Comparison of ENCODE assay signal across 8 cellular contexts in the genomic region with DNA sequence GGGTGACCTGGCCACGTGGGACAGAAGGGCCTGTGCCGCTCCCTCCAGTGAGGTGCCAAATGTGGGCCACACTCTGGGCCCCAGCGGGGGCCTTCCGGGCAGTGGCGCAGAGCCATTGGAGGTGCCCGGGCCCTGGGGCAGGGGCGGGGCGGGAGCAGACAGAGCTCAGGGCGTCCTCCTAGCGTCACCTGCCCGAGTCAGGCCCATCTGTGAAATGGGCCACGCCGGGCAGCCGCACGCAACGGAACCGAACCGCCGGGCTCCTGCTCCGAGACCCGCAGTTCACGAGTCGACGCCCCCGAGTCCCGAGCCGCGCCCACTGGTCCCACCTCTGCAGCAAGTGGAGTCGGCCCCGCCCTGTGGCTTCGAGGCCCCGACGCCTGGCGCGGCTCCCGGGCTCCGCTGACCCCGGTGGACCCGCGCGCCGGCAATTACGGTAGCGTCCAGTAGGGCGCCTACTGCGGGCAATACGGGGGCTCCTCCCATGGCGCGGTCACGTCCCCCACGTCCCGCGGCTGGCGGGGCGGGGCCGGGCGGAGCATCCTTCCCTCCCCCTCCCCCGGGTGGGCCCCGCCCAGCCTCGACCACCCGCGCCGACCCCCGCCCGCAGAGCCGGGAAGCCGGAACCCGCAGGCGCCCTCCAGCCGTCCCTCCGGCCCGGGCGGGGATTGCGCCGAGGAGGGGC. TPM values are rescaled to one million over a fixed set of nuclear protein-coding genes. Genes with fewer than 3 reads are reported as not detected.
A peak's percentile ranks its signal among the peaks of the same experiment; 100 is the strongest.
DNase-seq lines count a peak whose midpoint lies in the region; ATAC-seq, FAIRE-seq and TF ChIP-seq lines count a peak whose summit lies in the region.

No MANE protein-coding gene starts in this region.

- H3K27ac ChIP-seq in BLaER1 = peak overlapping the region; percentile 80
- H3K27ac ChIP-seq in KMS-11 = no peak overlapping the region
- H3K27ac ChIP-seq in endothelial cell of umbilical vein (ENCODE audit: insufficient read depth, low read depth, low read length) = peak overlapping the region; percentile 55
- no peak overlapping the region for H3K27ac ChIP-seq in mesenchymal stem cell (ENCODE audit: low read length, poor library complexity, severe bottlenecking)
- H3K27ac ChIP-seq in WERI-Rb-1 = no peak overlapping the region

- WGBS in mesenchymal stem cell = 19% methylated on average over 43 of the region's 75 CpGs

- POLR2A ChIA-PET in activated CD8-positive, alpha-beta T cell treated with anti-CD3 and anti-CD28 coated beads for 36 hours (lab: Charles Lee) = interaction anchor here (1.0 to 1.4 kb wide), 4 partner anchors 10 to 127 kb away, joined by 3 to 4 read pairs (median 3); no protein-coding TSS in a partner anchor
- POLR2A ChIA-PET in endothelial cell of umbilical vein (lab: Charles Lee) = no interaction called here

- peak overlapping the region; percentile 92 for H3K4me3 Mint-ChIP-seq in activated CD8-positive, alpha-beta T cell treated with anti-CD3 and anti-CD28 coated beads for 36 hours

- peak; percentile 44 for TF ChIP-seq POLR2A in endothelial cell of umbilical vein (IDR thresholded peaks at IDR 0.05; ENCODE audit: low read depth, low read length)

- no peak overlapping the region for H2AK5ac ChIP-seq in mesenchymal stem cell (ENCODE audit: low read length, severe bottlenecking)

- H3K79me2 ChIP-seq in KMS-11 (ENCODE audit: insufficient read depth, low read depth) = no peaks in the 10 kb centered on the region
- H3K79me2 ChIP-seq in endothelial cell of umbilical vein (ENCODE audit: control insufficient read depth, insufficient read depth, low read length) = peaks cover 64% of the 10 kb centered on the region

- CTCF ChIA-PET in activated CD8-positive, alpha-beta T cell treated with anti-CD3 and anti-CD28 coated beads for 36 hours (lab: Charles Lee) = interaction anchor here (1.5 kb wide), 1 partner anchor 10 kb away, joined by 4 read pairs; no protein-coding TSS in a partner anchor
- CTCF ChIA-PET in endothelial cell of umbilical vein (lab: Charles Lee) = interaction anchor here (1.0 to 8.8 kb wide), 5 partner anchors 11 to 200 kb away, joined by 3 to 104 read pairs (median 4); no protein-coding TSS in a partner anchor

- H3K4me1 Mint-ChIP-seq in activated CD8-positive, alpha-beta T cell treated with anti-CD3 and anti-CD28 coated beads for 36 hours (ENCODE audit: low read depth) = peaks cover 9% of the 10 kb centered on the region

- peak overlapping the region; percentile 92 to 93 for H3K4ac ChIP-seq in mesenchymal stem cell (ENCODE audit: low read depth in 1 of 2, low read length in 2 of 2)

- peak overlapping the region; percentile 74 for H2BK5ac ChIP-seq in mesenchymal stem cell (ENCODE audit: low read depth, low read length, poor library complexity, severe bottlenecking)

- H3K4me1 ChIP-seq in BLaER1 (peaks cover 87% of the 10 kb centered on the region), KMS-11 (ENCODE audit: low read depth, poor library complexity, severe bottlenecking) (peaks cover 6% of the 10 kb centered on the region), endothelial cell of umbilical vein (ENCODE audit: control insufficient read depth, extremely low read depth, insufficient read depth, low read length) (peaks cover 21% of the 10 kb centered on the region), mesenchymal stem cell (ENCODE audit: control insufficient read depth, insufficient read depth, low read depth, low read length) (peaks cover 81% of the 10 kb centered on the region)

- peak overlapping the region; percentile 99 for H3K4me2 ChIP-seq in BLaER1
- H3K4me2 ChIP-seq in KMS-11 = peak overlapping the region; percentile 46; the same call in 1 of the 2 replicates
- H3K4me2 ChIP-seq in endothelial cell of umbilical vein (ENCODE audit: insufficient read depth, low read length) = peak overlapping the region; percentile 84
- H3K4me2 ChIP-seq in mesenchymal stem cell (ENCODE audit: low read length, poor library complexity, severe bottlenecking) = peak overlapping the region; percentile 95

- H3K36me3 ChIP-seq in BLaER1 = peaks cover 3% of the 10 kb centered on the region; the same call in 1 of the 2 replicates
- no peaks in the 10 kb centered on the region for H3K36me3 ChIP-seq in KMS-11 (ENCODE audit: insufficient read depth)
- H3K36me3 ChIP-seq in endothelial cell of umbilical vein (ENCODE audit: control insufficient read depth in 2 of 2, extremely low read depth in 1 of 2, insufficient read depth in 2 of 2, low read length in 2 of 2) = peaks cover 0 to 4% of the 10 kb centered on the region in 2 experiments
- H3K36me3 ChIP-seq in mesenchymal stem cell (ENCODE audit: control insufficient read depth in 1 of 2, insufficient read depth in 2 of 2, low read depth in 1 of 2, low read length in 2 of 2) = peaks cover 0 to 18% of the 10 kb centered on the region in 2 experiments
- no peaks in the 10 kb centered on the region; the same call in 1 of the 2 replicates for H3K36me3 ChIP-seq in WERI-Rb-1

- peak overlapping the region; percentile 44; the same call in 1 of the 2 replicates for H2AFZ ChIP-seq in KMS-11 (ENCODE audit: low read depth)
- H2AFZ ChIP-seq in endothelial cell of umbilical vein (ENCODE audit: low read depth, low read length) = no peak overlapping the region
- H2AFZ ChIP-seq in mesenchymal stem cell (ENCODE audit: low read depth, low read length) = no peak overlapping the region

- no peaks in the 10 kb centered on the region for H3K9me1 ChIP-seq in endothelial cell of umbilical vein (replicated peaks; ENCODE audit: control insufficient read depth, extremely low read depth, insufficient read depth, low read length)

- H3K14ac ChIP-seq in mesenchymal stem cell (ENCODE audit: low read length in 2 of 2) = peak overlapping the region in 1 of 2 experiments; percentile 84

- dilution Hi-C loops in endothelial cell of umbilical vein (cut with MboI; ENCODE audit: extremely low pct_ligation_motif_present, low sequenced_read_pairs) = no loop called here

- H3K27me3 Mint-ChIP-seq in activated CD8-positive, alpha-beta T cell treated with anti-CD3 and anti-CD28 coated beads for 36 hours = no peaks in the 10 kb centered on the region

- peak; percentile 83 for DNase-seq in activated CD8-positive, alpha-beta T cell treated with anti-CD3 and anti-CD28 coated beads for 36 hours
- DNase-seq in endothelial cell of umbilical vein (ENCODE audit: low read depth, low spot score) = peak; percentile 75
- peak; percentile 85 for DNase-seq in mesenchymal stem cell
- peak; percentile 67 for DNase-seq in stromal cell of bone marrow (ENCODE audit: low read depth)
- DNase-seq in WERI-Rb-1 = no peak

- peaks cover 10% of the 10 kb centered on the region for H3K36me3 Mint-ChIP-seq in activated CD8-positive, alpha-beta T cell treated with anti-CD3 and anti-CD28 coated beads for 36 hours (ENCODE audit: low read depth)

- H3K9ac ChIP-seq in BLaER1 = peak overlapping the region; percentile 84
- H3K9ac ChIP-seq in KMS-11 = no peak overlapping the region
- H3K9ac ChIP-seq in endothelial cell of umbilical vein (replicated peaks; ENCODE audit: extremely low read depth, insufficient read depth, low read length) = peak overlapping the region; percentile 52
- H3K9ac ChIP-seq in mesenchymal stem cell (ENCODE audit: low read length) = peak overlapping the region; percentile 85

- H4K20me1 ChIP-seq in BLaER1 = peaks cover 66% of the 10 kb centered on the region
- no peaks in the 10 kb centered on the region for H4K20me1 ChIP-seq in KMS-11 (ENCODE audit: insufficient read depth)
- no peaks in the 10 kb centered on the region for H4K20me1 ChIP-seq in endothelial cell of umbilical vein (replicated peaks; ENCODE audit: control insufficient read depth, extremely low read depth, insufficient read depth, low read length)

- H4K91ac ChIP-seq in mesenchymal stem cell (ENCODE audit: low read length) = peak overlapping the region; percentile 44

- BruUV-seq in endothelial cell of umbilical vein (replicated peaks; lab: Mats Ljungman, UMichigan) = no TSS peak

- H3K9me3 ChIP-seq in BLaER1 (no peaks in the 10 kb centered on the region), endothelial cell of umbilical vein (replicated peaks; ENCODE audit: control insufficient read depth, insufficient read depth, low read length) (no peaks in the 10 kb centered on the region), mesenchymal stem cell (ENCODE audit: control insufficient read depth, low read length) (no peaks in the 10 kb centered on the region), WERI-Rb-1 (ENCODE audit: severe bottlenecking) (peaks cover 8% of the 10 kb centered on the region)

- peak overlapping the region; percentile 88 for H2BK120ac ChIP-seq in mesenchymal stem cell (ENCODE audit: low read depth, low read length)

- H3K27ac Mint-ChIP-seq in activated CD8-positive, alpha-beta T cell treated with anti-CD3 and anti-CD28 coated beads for 36 hours = no peak overlapping the region

- peak overlapping the region; percentile 59 for H4K8ac ChIP-seq in mesenchymal stem cell (ENCODE audit: low read length)

- H3K9me3 Mint-ChIP-seq in activated CD8-positive, alpha-beta T cell treated with anti-CD3 and anti-CD28 coated beads for 36 hours = no peaks in the 10 kb centered on the region

- peaks cover 3% of the 10 kb centered on the region for H3K79me1 ChIP-seq in mesenchymal stem cell (replicated peaks; ENCODE audit: low read length, poor library complexity, severe bottlenecking)

- H3K27me3 ChIP-seq in BLaER1 = peaks cover 40% of the 10 kb centered on the region; the same call in 1 of the 2 replicates
- H3K27me3 ChIP-seq in KMS-11 (ENCODE audit: insufficient read depth, low read depth) = peaks cover 36% of the 10 kb centered on the region; the same call in 1 of the 2 replicates
- H3K27me3 ChIP-seq in endothelial cell of umbilical vein (ENCODE audit: control insufficient read depth in 2 of 2, insufficient read depth in 2 of 2, low read length in 2 of 2) = no peaks in the 10 kb centered on the region
- no peaks in the 10 kb centered on the region for H3K27me3 ChIP-seq in mesenchymal stem cell (ENCODE audit: control insufficient read depth in 1 of 2, insufficient read depth in 1 of 2, low read length in 2 of 2)
- no peaks in the 10 kb centered on the region for H3K27me3 ChIP-seq in WERI-Rb-1 (ENCODE audit: insufficient read depth, low read depth, severe bottlenecking)

- peak overlapping the region; percentile 98 for H3K18ac ChIP-seq in mesenchymal stem cell (ENCODE audit: low read depth in 1 of 2, low read length in 2 of 2)

- H3K4me3 ChIP-seq in BLaER1 = peak overlapping the region; percentile 90
- H3K4me3 ChIP-seq in KMS-11 (IDR thresholded peaks at IDR 0.05; ENCODE audit: insufficient read depth, low read depth, low read length) = no peak overlapping the region
- peak overlapping the region; percentile 53 to 89 (median 71) for H3K4me3 ChIP-seq in endothelial cell of umbilical vein (replicated peaks in 1 of 3; ENCODE audit: insufficient read depth in 1 of 3, low read depth in 1 of 3, low read length in 3 of 3)
- H3K4me3 ChIP-seq in mesenchymal stem cell (ENCODE audit: insufficient read depth in 1 of 2, low read depth in 1 of 2, low read length in 2 of 2) = peak overlapping the region; percentile 77 to 84
- no peak overlapping the region for H3K4me3 ChIP-seq in WERI-Rb-1 (ENCODE audit: low read depth, low read length)

- peak; percentile 31 for ATAC-seq in GM19452 (IDR thresholded peaks at IDR 0.05; ENCODE audit: unreplicated experiment)
- ATAC-seq in activated CD8-positive, alpha-beta T cell treated with anti-CD3 and anti-CD28 coated beads for 36 hours = peak; percentile 64

- FAIRE-seq in endothelial cell of umbilical vein (lab: Jason Lieb, UNC) = peak; percentile 83

- H3K23ac ChIP-seq in mesenchymal stem cell (ENCODE audit: low read length in 2 of 2) = no peak overlapping the region

- peak overlapping the region; percentile 43 to 80 for H2BK12ac ChIP-seq in mesenchymal stem cell (ENCODE audit: low read length in 2 of 2)

- H2BK15ac ChIP-seq in mesenchymal stem cell (ENCODE audit: low read depth, poor library complexity, severe bottlenecking) = peak overlapping the region; percentile 55

- 0 out of 2 replicates have a peak, but pooled peaks have one; percentile 28 for TF ChIP-seq CTCF in KMS-11 (conservative IDR thresholded peaks at IDR 0.05; ENCODE audit: low read depth, low read length)
- peak; percentile 71 for TF ChIP-seq CTCF in activated CD8-positive, alpha-beta T cell treated with anti-CD3 and anti-CD28 coated beads for 36 hours (IDR thresholded peaks at IDR 0.05)
- peak in 1 of 2 donors; percentile 65 for TF ChIP-seq CTCF in endothelial cell of umbilical vein (IDR thresholded peaks at IDR 0.05; ENCODE audit: extremely low read depth in 1 of 2, insufficient read depth in 1 of 2, low read depth in 1 of 2, low read length in 2 of 2)
- no peak for TF ChIP-seq CTCF in WERI-Rb-1 (IDR thresholded peaks at IDR 0.05; ENCODE audit: low read depth, low read length)

- intact Hi-C loops in activated CD8-positive, alpha-beta T cell treated with anti-CD3 and anti-CD28 coated beads for 36 hours (cut with micrococcal nuclease) = no loop called here
- intact Hi-C loops in endothelial cell of umbilical vein (cut with micrococcal nuclease) = loop anchor here (10.0 kb wide), 1 partner anchor 196 kb away; a partner anchor contains a TSS

RNA-seq across cellular contexts. Expression of a gene that starts 1.9 kb away (rescaled TPM):
- total RNA-seq in activated CD8-positive, alpha-beta T cell treated with anti-CD3 and anti-CD28 coated beads for 36 hours = 100 to 1,000 TPM; 183 to 193 TPM
- 171 and 229 TPM in 2 replicates for total RNA-seq in endothelial cell of umbilical vein
- polyA plus RNA-seq in endothelial cell of umbilical vein = 95.9 and 140 TPM in 2 replicates
- polyA plus RNA-seq in endothelial cell of umbilical vein (2011; cell fraction: cytosol; rRNA removed) = 52.1 and 69.8 TPM in 2 replicates
- 40.9 and 41.0 TPM in 2 replicates for polyA plus RNA-seq in endothelial cell of umbilical vein (2011; cell fraction: nucleus; rRNA removed)
- polyA plus RNA-seq in endothelial cell of umbilical vein (2012) = 119 and 153 TPM in 2 replicates
- 98.9 and 118 TPM in 2 replicates for polyA minus RNA-seq in endothelial cell of umbilical vein
- polyA minus RNA-seq in endothelial cell of umbilical vein (2011; cell fraction: cytosol; rRNA and poly(A)+ RNA removed) = 158 TPM
- 31.0 and 31.5 TPM in 2 replicates for polyA minus RNA-seq in endothelial cell of umbilical vein (2011; cell fraction: nucleus; rRNA and poly(A)+ RNA removed)
- polyA plus RNA-seq in mesenchymal stem cell (2013, experiment 1 of 2) = 217 TPM
- 200 TPM for polyA plus RNA-seq in mesenchymal stem cell (2013, experiment 2 of 2)

RNA-seq across cellular contexts. Expression of a gene that starts 18.1 kb away (rescaled TPM):
- total RNA-seq in activated CD8-positive, alpha-beta T cell treated with anti-CD3 and anti-CD28 coated beads for 36 hours = 10 to 100 TPM; 56.6 to 64.2 TPM
- total RNA-seq in endothelial cell of umbilical vein = 31.6 and 40.9 TPM in 2 replicates
- 18.6 and 19.7 TPM in 2 replicates for polyA plus RNA-seq in endothelial cell of umbilical vein
- polyA plus RNA-seq in endothelial cell of umbilical vein (2011; cell fraction: cytosol; rRNA removed) = 3.9 and 6.4 TPM in 2 replicates
- 167 and 183 TPM in 2 replicates for polyA plus RNA-seq in endothelial cell of umbilical vein (2011; cell fraction: nucleus; rRNA removed)
- 9.3 and 11.4 TPM in 2 replicates for polyA plus RNA-seq in endothelial cell of umbilical vein (2012)
- polyA minus RNA-seq in endothelial cell of umbilical vein = 15.8 and 16.5 TPM in 2 replicates
- polyA minus RNA-seq in endothelial cell of umbilical vein (2011; cell fraction: cytosol; rRNA and poly(A)+ RNA removed) = 16.3 TPM
- 31.4 and 37.9 TPM in 2 replicates for polyA minus RNA-seq in endothelial cell of umbilical vein (2011; cell fraction: nucleus; rRNA and poly(A)+ RNA removed)
- 20.2 TPM for polyA plus RNA-seq in mesenchymal stem cell (2013, experiment 1 of 2)
- polyA plus RNA-seq in mesenchymal stem cell (2013, experiment 2 of 2) = 19.0 TPM

RNA-seq across cellular contexts. Expression of a gene that starts 42.7 kb away (rescaled TPM):
- total RNA-seq in activated CD8-positive, alpha-beta T cell treated with anti-CD3 and anti-CD28 coated beads for 36 hours = 10 to 100 TPM; 90.6 to 97.0 TPM
- 143 and 155 TPM in 2 replicates for total RNA-seq in endothelial cell of umbilical vein
- polyA plus RNA-seq in endothelial cell of umbilical vein = 123 and 127 TPM in 2 replicates
- 137 and 147 TPM in 2 replicates for polyA plus RNA-seq in endothelial cell of umbilical vein (2011; cell fraction: cytosol; rRNA removed)
- 510 and 541 TPM in 2 replicates for polyA plus RNA-seq in endothelial cell of umbilical vein (2011; cell fraction: nucleus; rRNA removed)
- polyA plus RNA-seq in endothelial cell of umbilical vein (2012) = 147 and 161 TPM in 2 replicates
- polyA minus RNA-seq in endothelial cell of umbilical vein = 108 and 121 TPM in 2 replicates
- polyA minus RNA-seq in endothelial cell of umbilical vein (2011; cell fraction: cytosol; rRNA and poly(A)+ RNA removed) = 34.4 TPM
- 96.1 and 97.5 TPM in 2 replicates for polyA minus RNA-seq in endothelial cell of umbilical vein (2011; cell fraction: nucleus; rRNA and poly(A)+ RNA removed)
- polyA plus RNA-seq in mesenchymal stem cell (2013, experiment 1 of 2) = 100 TPM
- polyA plus RNA-seq in mesenchymal stem cell (2013, experiment 2 of 2) = 98.8 TPM

Comparison
In these comparisons a context has a peak if more than half of its experiments do, and no peak if none do; other contexts are left out.
1. H3K27ac ChIP-seq: peak in BLaER1 (single experiment) and endothelial cell of umbilical vein (single experiment); none in KMS-11 (single experiment), mesenchymal stem cell (single experiment) and WERI-Rb-1 (single experiment).
2. H3K4me2 ChIP-seq: peak in every context shown above with its lines; median percentile 99 in BLaER1; 95 in mesenchymal stem cell; 84 in endothelial cell of umbilical vein; 46 in KMS-11.
3. H3K4me3 ChIP-seq: peak in BLaER1 (single experiment), endothelial cell of umbilical vein (3 of 3) and mesenchymal stem cell (2 of 2); none in KMS-11 (single experiment) and WERI-Rb-1 (single experiment).